9 cellular contexts compared by ENCODE assay signal in the genomic region with DNA sequence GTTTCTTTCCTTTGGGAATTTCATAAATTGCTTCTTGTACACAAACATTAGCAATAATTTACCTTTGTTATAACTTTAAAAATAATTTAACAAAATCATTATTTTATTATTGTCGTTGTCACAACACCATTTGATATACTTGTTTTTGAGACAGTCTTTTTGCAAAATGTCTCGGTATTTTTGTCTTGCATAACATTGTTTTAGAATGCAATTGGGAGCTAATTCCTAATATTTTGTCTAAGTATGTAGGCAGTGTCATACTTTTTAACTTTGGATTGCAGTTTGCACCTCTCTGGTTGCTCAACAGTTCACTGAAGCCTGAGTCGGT. TPM values are rescaled to one million over a fixed set of nuclear protein-coding genes. Genes with fewer than 3 reads are reported as not detected.
A peak's percentile ranks its signal among the peaks of the same experiment; 100 is the strongest.
DNase-seq lines count a peak whose midpoint lies in the region; ATAC-seq, FAIRE-seq and TF ChIP-seq lines count a peak whose summit lies in the region.
"Had no signal": no experiment of that assay in that cellular context is flagged by ENCODE, and none has a peak within 500 bp of the region (broad histone marks: within the 10 kb centered on the region; RNA-seq: fewer than 3 reads in every experiment).

No MANE protein-coding gene starts in this region.

- H3F3A ChIP-seq in SK-N-SH (replicated peaks; ENCODE audit: insufficient read depth), result no peaks in the 10 kb centered on the region

- H3K9me3 Mint-ChIP-seq in activated naive CD8-positive, alpha-beta T cell treated with anti-CD3 and anti-CD28 coated beads, Interleukin-2, amount 50 U/mL, for 24 hours, result no peaks in the 10 kb centered on the region
- H3K9me3 Mint-ChIP-seq in stimulated activated naive CD8-positive, alpha-beta T cell treated with anti-CD3 and anti-CD28 coated beads, Interleukin-15, amount 100 ng/mL, for 72 hours, result no peaks in the 10 kb centered on the region

- WGBS in SK-N-SH (ENCODE audit: low lambda C conversion rate), result 7% methylated on average over 3 of the region's 3 CpGs

- POLR2A ChIA-PET in SK-N-SH (lab: Yijun Ruan, JAX), result no interaction called here

- no peak for TF ChIP-seq EP300 in SK-N-SH (IDR thresholded peaks at IDR 0.05; ENCODE audit: borderline replicate concordance in 1 of 2, low read depth in 1 of 2, low read length in 1 of 2)

- FAIRE-seq in kidney (lab: Jason Lieb, UNC), result no peak

- H3K27ac Mint-ChIP-seq in activated naive CD8-positive, alpha-beta T cell treated with anti-CD3 and anti-CD28 coated beads, Interleukin-2, amount 50 U/mL, for 24 hours, result no peak overlapping the region
- H3K27ac Mint-ChIP-seq in stimulated activated naive CD8-positive, alpha-beta T cell treated with anti-CD3 and anti-CD28 coated beads, Interleukin-15, amount 100 ng/mL, for 72 hours, result no peak overlapping the region

- H3K9me2 ChIP-seq in SK-N-SH, result no peaks in the 10 kb centered on the region

- no peaks in the 10 kb centered on the region for H3K79me2 ChIP-seq in SK-N-SH (ENCODE audit: insufficient read depth)

- no peaks in the 10 kb centered on the region for H3K9me3 ChIP-seq in SK-N-SH
- no peaks in the 10 kb centered on the region for H3K9me3 ChIP-seq in kidney (ENCODE audit: control insufficient read depth in 1 of 2, low read length in 2 of 2)

- peak overlapping the region; percentile 92 for H3K4me2 ChIP-seq in SK-N-SH

- no peak for ATAC-seq in SK-N-SH treated with all-trans-retinoic acid at 6 μM for 48 hours
- ATAC-seq in activated naive CD8-positive, alpha-beta T cell treated with anti-CD3 and anti-CD28 coated beads, Interleukin-2, amount 50 U/mL, for 24 hours, result no peak
- no peak for ATAC-seq in stimulated activated naive CD8-positive, alpha-beta T cell treated with anti-CD3 and anti-CD28 coated beads, Interleukin-15, amount 100 ng/mL, for 72 hours

- peaks cover 0 to 7% of the 10 kb centered on the region in 2 experiments; a peak in 2 of 4 replicates for H3K4me1 ChIP-seq in SK-N-SH (ENCODE audit: control insufficient read depth in 1 of 2, insufficient read depth in 2 of 2, low read depth in 1 of 2, low read length in 1 of 2)
- peaks cover 0 to 3% of the 10 kb centered on the region in 2 donors for H3K4me1 ChIP-seq in kidney (ENCODE audit: control insufficient read depth in 1 of 2, insufficient read depth in 1 of 2, low read depth in 1 of 2, low read length in 2 of 2)

- no peaks in the 10 kb centered on the region for H3K36me3 Mint-ChIP-seq in activated naive CD8-positive, alpha-beta T cell treated with anti-CD3 and anti-CD28 coated beads, Interleukin-2, amount 50 U/mL, for 24 hours (ENCODE audit: low read depth)

- peak overlapping the region; percentile 39 to 43; a peak in 3 of 4 replicates for H3K27ac ChIP-seq in SK-N-SH (ENCODE audit: low read depth in 2 of 2, low read length in 1 of 2)
- no peak overlapping the region for H3K27ac ChIP-seq in kidney (ENCODE audit: low read depth in 2 of 2, low read length in 2 of 2)
- H3K27ac ChIP-seq: 22Rv1 had no signal

- H3K27me3 ChIP-seq in SK-N-SH (ENCODE audit: insufficient read depth), result no peaks in the 10 kb centered on the region

- TF ChIP-seq RAD21 in SK-N-SH (IDR thresholded peaks at IDR 0.05; ENCODE audit: low read length), result no peak

- H3K9ac ChIP-seq in SK-N-SH (peak overlapping the region; percentile 39; the same call in 1 of the 2 replicates), kidney (ENCODE audit: low read length in 2 of 2) (peak overlapping the region in 1 of 2 donors; percentile 36)

- peaks cover 22% of the 10 kb centered on the region for H3K27me3 Mint-ChIP-seq in activated naive CD8-positive, alpha-beta T cell treated with anti-CD3 and anti-CD28 coated beads, Interleukin-2, amount 50 U/mL, for 24 hours
- peaks cover 11% of the 10 kb centered on the region for H3K27me3 Mint-ChIP-seq in stimulated activated naive CD8-positive, alpha-beta T cell treated with anti-CD3 and anti-CD28 coated beads, Interleukin-15, amount 100 ng/mL, for 72 hours

- H3K4me3 ChIP-seq in SK-N-SH (ENCODE audit: low read depth in 2 of 2, low read length in 1 of 2), result peak overlapping the region; percentile 84 to 85
- peak overlapping the region; percentile 77 to 92 for H3K4me3 ChIP-seq in kidney (ENCODE audit: low read length in 2 of 2)

- H3K36me3 ChIP-seq in SK-N-SH (replicated peaks in 1 of 2; ENCODE audit: control insufficient read depth in 1 of 2, insufficient read depth in 2 of 2, low read length in 1 of 2), result peaks cover 0 to 4% of the 10 kb centered on the region in 2 experiments
- H3K36me3 ChIP-seq in kidney (ENCODE audit: control insufficient read depth in 1 of 2, insufficient read depth in 2 of 2, low read length in 2 of 2), result no peaks in the 10 kb centered on the region

- intact Hi-C loops in kidney (cut with DNase I), result no loop called here

- H3K4me1 Mint-ChIP-seq in activated naive CD8-positive, alpha-beta T cell treated with anti-CD3 and anti-CD28 coated beads, Interleukin-2, amount 50 U/mL, for 24 hours, result peaks cover 6% of the 10 kb centered on the region
- peaks cover 9% of the 10 kb centered on the region for H3K4me1 Mint-ChIP-seq in stimulated activated naive CD8-positive, alpha-beta T cell treated with anti-CD3 and anti-CD28 coated beads, Interleukin-15, amount 100 ng/mL, for 72 hours

- TF ChIP-seq CTCF in SK-N-SH (IDR thresholded peaks at IDR 0.05), result no peak
- TF ChIP-seq CTCF in kidney (IDR thresholded peaks at IDR 0.05; ENCODE audit: borderline replicate concordance, extremely low read depth, insufficient read depth), result no peak
- no peak for TF ChIP-seq CTCF in GM13976 (IDR thresholded peaks at IDR 0.05; ENCODE audit: borderline replicate concordance, control extremely low read depth, extremely low read depth, insufficient read depth, missing control alignments)

- H2AFZ ChIP-seq in SK-N-SH (ENCODE audit: low read depth), result peak overlapping the region; percentile 78

- DNase-seq in SK-N-SH (no peak), kidney (no peak), GM13976 (ENCODE audit: low spot score) (no peak), NCI-H2107 treated with DMSO at 0.1 percent for 48 hours (lab: John Stamatoyannopoulos, UW; ENCODE audit: unreplicated experiment) (no peak), NCI-H446 treated with DMSO at 0.1 percent for 48 hours (lab: John Stamatoyannopoulos, UW) (no peak)
- DNase-seq in activated naive CD8-positive, alpha-beta T cell treated with anti-CD3 and anti-CD28 coated beads, Interleukin-2, amount 50 U/mL, for 24 hours, result no peak
- DNase-seq in stimulated activated naive CD8-positive, alpha-beta T cell treated with anti-CD3 and anti-CD28 coated beads, Interleukin-15, amount 100 ng/mL, for 72 hours, result no peak

- no peaks in the 10 kb centered on the region for H4K20me1 ChIP-seq in SK-N-SH (ENCODE audit: insufficient read depth)

- CTCF ChIA-PET in SK-N-SH (lab: Yijun Ruan, JAX), result interaction anchor here (0.7 to 6.7 kb wide), 17 partner anchors 12 to 1383 kb away, joined by 3 to 108 read pairs (median 5); no protein-coding TSS in a partner anchor

- in situ Hi-C loops in GM13976 (cut with MboI; ENCODE audit: low sequenced_read_pairs, unreplicated experiment), result no loop called here

- peak overlapping the region; percentile 77 for H3K4me3 Mint-ChIP-seq in activated naive CD8-positive, alpha-beta T cell treated with anti-CD3 and anti-CD28 coated beads, Interleukin-2, amount 50 U/mL, for 24 hours
- H3K4me3 Mint-ChIP-seq in stimulated activated naive CD8-positive, alpha-beta T cell treated with anti-CD3 and anti-CD28 coated beads, Interleukin-15, amount 100 ng/mL, for 72 hours, result peak overlapping the region; percentile 85 to 93

TF ChIP-seq in SK-N-SH, 30 proteins besides CTCF, POLR2A, EP300 and RAD21 (continues in another document):
- TF ChIP-seq YY1 (IDR thresholded peaks at IDR 0.05; ENCODE audit: low read depth) (no peak), RCOR1 (IDR thresholded peaks at IDR 0.05; ENCODE audit: low read length) (no peak), POLR2AphosphoS5 (IDR thresholded peaks at IDR 0.05; ENCODE audit: low read depth, low read length) (no peak), TCF12 (IDR thresholded peaks at IDR 0.05) (no peak), FOXJ3 (CRISPR knock-in tag; IDR thresholded peaks at IDR 0.05) (no peak), FOSL2 (IDR thresholded peaks at IDR 0.05; ENCODE audit: borderline replicate concordance, low read depth) (no peak), PBX3 (IDR thresholded peaks at IDR 0.05) (no peak)

TF ChIP-seq in SK-N-SH treated with all-trans-retinoic acid at 6 μM for 48 hours, 23 proteins besides CTCF, POLR2A, EP300 and RAD21 (continues in another document):
- TF ChIP-seq ZC3H10 (CRISPR knock-in tag; IDR thresholded peaks at IDR 0.05) (no peak), ISL1 (CRISPR knock-in tag; IDR thresholded peaks at IDR 0.05) (no peak), ARNTL (CRISPR knock-in tag; IDR thresholded peaks at IDR 0.05; ENCODE audit: borderline replicate concordance, low read depth) (no peak), ESRRG (CRISPR knock-in tag; IDR thresholded peaks at IDR 0.05) (no peak), CREB5 (CRISPR knock-in tag; IDR thresholded peaks at IDR 0.05; ENCODE audit: low read depth) (no peak), TCF4 (CRISPR knock-in tag; IDR thresholded peaks at IDR 0.05; ENCODE audit: borderline replicate concordance) (no peak), ZNF565 (CRISPR knock-in tag; conservative IDR thresholded peaks at IDR 0.05; ENCODE audit: low read depth) (no peak)

RNA-seq across cellular contexts. Expression of gene CFAP299, which starts 0.3 kb away (rescaled TPM):
- polyA plus RNA-seq in SK-N-SH (2012; rRNA removed) (1.2 and 2.3 TPM in 2 replicates), kidney (ENCODE audit: insufficient read depth, low read depth, low replicate concordance) (not detected)
- 1.7 and 2.7 TPM in 2 replicates for polyA plus RNA-seq in SK-N-SH (2012; cell fraction: cytosol; rRNA removed)
- polyA plus RNA-seq in SK-N-SH (2012; cell fraction: nucleus; rRNA removed), result 2.6 and 6.8 TPM in 2 replicates
- total RNA-seq in kidney, result 1.1 TPM

Comparison
In these comparisons a context has a peak if more than half of its experiments do, and no peak if none do; other contexts are left out.
1. H3K27ac ChIP-seq: peak in SK-N-SH (2 of 2); none in kidney (0 of 2).